22 cellular contexts compared by ENCODE assay signal in genomic region chr9:81069923-81070322, GRCh38.
DNase-seq lines count a peak whose midpoint lies in the region; ATAC-seq and TF ChIP-seq lines count a peak whose summit lies in the region.
"Had no signal": no experiment of that assay in that cellular context is flagged by ENCODE, and none has a peak within 500 bp of the region (broad histone marks: within the 10 kb centered on the region; RNA-seq: fewer than 3 reads in every experiment).

No MANE protein-coding gene starts in this region.

- CTCF ChIA-PET in activated CD4-positive, alpha-beta memory T cell treated with anti-CD3 and anti-CD28 coated beads, Interleukin-2, amount 10 ng/mL, durations not matched to agents 7 days and 5 days (lab: Charles Lee): no interaction called here

- DNase-seq in H4 (ENCODE audit: low spot score): peak; percentile 2
- DNase-seq in NCI-H226: peak; percentile 11
- DNase-seq in choroid plexus epithelial cell (ENCODE audit: low read depth): peak; percentile 18
- no peak for DNase-seq in GM20000 (ENCODE audit: low spot score)
- DNase-seq in activated T-cell treated with anti-CD3 and anti-CD28 coated beads, Interleukin-2, amount 50 U/mL, for 48 hours: no peak
- no peak for DNase-seq in activated CD4-positive, alpha-beta memory T cell treated with anti-CD3 and anti-CD28 coated beads, Interleukin-2, amount 10 ng/mL, durations not matched to agents 7 days and 5 days
- DNase-seq: Caco-2; CD4-positive, alpha-beta memory T cell; DMS 273 treated with DMSO at 0.1 percent for 48 hours; DMS79 treated with DMSO at 0.1 percent for 48 hours; H9; NCI-H1694; NCI-H2081; NCI-H2171; NCI-H524 treated with DMSO at 0.1 percent for 48 hours; NCI-H82; Peyer's patch; T-helper 1 cell had no signal

- H3K9me3 Mint-ChIP-seq in activated CD4-positive, alpha-beta memory T cell treated with anti-CD3 and anti-CD28 coated beads, Interleukin-2, amount 10 ng/mL, durations not matched to agents 7 days and 5 days: peaks cover 7% of the 10 kb centered on the region

- TF ChIP-seq CTCF in choroid plexus epithelial cell (conservative IDR thresholded peaks at IDR 0.05; ENCODE audit: low read depth, low read length): no peak
- no peak for TF ChIP-seq CTCF in GM20000 (IDR thresholded peaks at IDR 0.05; ENCODE audit: extremely low read depth, missing control alignments)

- no peak for ATAC-seq in GM21447 (IDR thresholded peaks at IDR 0.05; ENCODE audit: unreplicated experiment)
- ATAC-seq: Right ventricle myocardium inferior had no signal

- no peak overlapping the region for H3K4me3 ChIP-seq in choroid plexus epithelial cell (ENCODE audit: low read depth, low read length)
- H3K4me3 ChIP-seq: BLaER1, Peyer's patch, SJSA1 had no signal

- no peak overlapping the region for H3K27ac Mint-ChIP-seq in activated CD4-positive, alpha-beta memory T cell treated with anti-CD3 and anti-CD28 coated beads, Interleukin-2, amount 10 ng/mL, durations not matched to agents 7 days and 5 days
- H3K27ac Mint-ChIP-seq: CD4-positive, alpha-beta memory T cell; H9 had no signal

- no peak overlapping the region for H3K4me3 Mint-ChIP-seq in activated CD4-positive, alpha-beta memory T cell treated with anti-CD3 and anti-CD28 coated beads, Interleukin-2, amount 10 ng/mL, durations not matched to agents 7 days and 5 days
- H3K4me3 Mint-ChIP-seq: CD4-positive, alpha-beta memory T cell; H9 had no signal

- POLR2A ChIA-PET in activated CD4-positive, alpha-beta memory T cell treated with anti-CD3 and anti-CD28 coated beads, Interleukin-2, amount 10 ng/mL, durations not matched to agents 7 days and 5 days (lab: Charles Lee): no interaction called here

- H3K4me1 Mint-ChIP-seq in activated CD4-positive, alpha-beta memory T cell treated with anti-CD3 and anti-CD28 coated beads, Interleukin-2, amount 10 ng/mL, durations not matched to agents 7 days and 5 days: no peaks in the 10 kb centered on the region
- H3K4me1 Mint-ChIP-seq: CD4-positive, alpha-beta memory T cell; H9 had no signal

- H3K36me3 Mint-ChIP-seq in activated CD4-positive, alpha-beta memory T cell treated with anti-CD3 and anti-CD28 coated beads, Interleukin-2, amount 10 ng/mL, durations not matched to agents 7 days and 5 days (ENCODE audit: low read depth): no peaks in the 10 kb centered on the region
- H3K36me3 Mint-ChIP-seq: CD4-positive, alpha-beta memory T cell had no signal

- no peaks in the 10 kb centered on the region for H3K27me3 Mint-ChIP-seq in activated CD4-positive, alpha-beta memory T cell treated with anti-CD3 and anti-CD28 coated beads, Interleukin-2, amount 10 ng/mL, durations not matched to agents 7 days and 5 days
- H3K27me3 Mint-ChIP-seq: CD4-positive, alpha-beta memory T cell had no signal

Comparison
In these comparisons a context has a peak if more than half of its experiments do, and no peak if none do; other contexts are left out.
1. DNase-seq: peak in H4 (single experiment), NCI-H226 (single experiment) and choroid plexus epithelial cell (single experiment); none in GM20000 (single experiment), activated T-cell treated with anti-CD3 and anti-CD28 coated beads, Interleukin-2, amount 50 U/mL, for 48 hours (0 of 2) and activated CD4-positive, alpha-beta memory T cell treated with anti-CD3 and anti-CD28 coated beads, Interleukin-2, amount 10 ng/mL, durations not matched to agents 7 days and 5 days (single experiment).